Comparison of ENCODE assay signal across 9 cellular contexts in the genomic region with DNA sequence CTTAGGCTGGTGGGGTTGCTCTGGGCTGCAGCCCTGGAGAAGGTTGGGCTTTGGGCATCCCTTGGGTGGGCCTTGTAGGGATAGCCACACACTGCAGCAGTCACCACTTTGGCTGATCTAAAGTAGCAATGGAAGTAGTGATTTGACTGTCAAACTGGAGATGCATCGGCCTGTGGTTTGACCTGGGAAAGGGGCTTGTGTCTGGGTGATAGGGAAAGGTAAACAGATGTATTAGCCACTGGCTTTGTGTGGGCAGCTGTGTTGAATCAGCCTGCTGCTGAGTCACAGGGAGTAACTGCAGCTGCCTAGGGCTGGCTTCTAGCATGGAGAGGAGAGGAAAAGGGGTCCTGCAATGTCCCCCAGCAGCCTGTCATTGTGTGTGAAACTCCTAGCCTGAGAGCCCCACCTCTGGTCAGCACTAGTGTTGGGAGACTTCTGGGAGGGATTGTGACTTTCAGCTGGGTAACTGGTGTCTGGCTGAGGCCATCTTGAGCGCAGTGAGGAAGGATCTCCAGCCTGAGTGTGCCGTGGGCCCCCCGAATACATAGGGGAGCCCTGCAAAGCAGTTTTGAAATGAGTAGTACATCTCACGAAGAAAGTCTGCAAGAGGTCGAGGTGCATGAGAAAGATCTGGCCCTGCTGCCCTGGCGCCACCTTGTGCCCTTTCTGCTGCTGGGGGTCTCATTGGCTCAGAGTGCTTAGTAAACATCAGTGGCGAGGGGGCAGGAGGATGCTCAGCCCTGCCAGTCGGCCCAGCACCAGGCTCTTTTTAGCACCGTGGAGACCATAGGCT.
DNase-seq lines count a peak whose midpoint lies in the region; ATAC-seq lines count a peak whose summit lies in the region.
"Had no signal": no experiment of that assay in that cellular context is flagged by ENCODE, and none has a peak within 500 bp of the region (broad histone marks: within the 10 kb centered on the region; RNA-seq: fewer than 3 reads in every experiment).

No MANE protein-coding gene starts in this region.

- DNase-seq in stimulated activated CD4-positive, alpha-beta T cell treated with anti-CD3 and anti-CD28 coated beads, Interleukin-2, amount 100 ng/mL, for 24 hours, result peak; percentile 13 to 22
- no peak for DNase-seq in stimulated activated CD4-positive, alpha-beta T cell treated with anti-CD3 and anti-CD28 coated beads, Interleukin-2, amount 100 ng/mL, for 48 hours
- peak; percentile 91 for DNase-seq in HT1080 (ENCODE audit: low read depth)
- DNase-seq in effector memory CD8-positive, alpha-beta T cell, result peak in 2 of 3 experiments; percentile 1 to 5
- no peak for DNase-seq in T-helper 1 cell
- no peak for DNase-seq in COR-L47 (lab: John Stamatoyannopoulos, UW)
- DNase-seq: activated naive CD8-positive, alpha-beta T cell treated with anti-CD3 and anti-CD28 coated beads, Interleukin-2, amount 10 ng/mL, durations not matched to agents 7 days and 5 days had no signal

- no peak for ATAC-seq in effector memory CD8-positive, alpha-beta T cell (replicated peaks)
- ATAC-seq in HG03342 (IDR thresholded peaks at IDR 0.05; ENCODE audit: unreplicated experiment) (no peak), GM18870 (IDR thresholded peaks at IDR 0.05; ENCODE audit: unreplicated experiment) (no peak)

- no peaks in the 10 kb centered on the region for H3K9me3 Mint-ChIP-seq in effector memory CD8-positive, alpha-beta T cell
- H3K9me3 Mint-ChIP-seq: activated naive CD8-positive, alpha-beta T cell treated with anti-CD3 and anti-CD28 coated beads, Interleukin-2, amount 10 ng/mL, durations not matched to agents 7 days and 5 days had no signal

- H3K36me3 Mint-ChIP-seq in effector memory CD8-positive, alpha-beta T cell (ENCODE audit: insufficient read depth), result peaks cover 1% of the 10 kb centered on the region
- H3K36me3 Mint-ChIP-seq: activated naive CD8-positive, alpha-beta T cell treated with anti-CD3 and anti-CD28 coated beads, Interleukin-2, amount 10 ng/mL, durations not matched to agents 7 days and 5 days had no signal

- H3K27me3 Mint-ChIP-seq in effector memory CD8-positive, alpha-beta T cell, result peaks cover under 1 to 7% of the 10 kb centered on the region in 2 donors
- H3K27me3 Mint-ChIP-seq: activated naive CD8-positive, alpha-beta T cell treated with anti-CD3 and anti-CD28 coated beads, Interleukin-2, amount 10 ng/mL, durations not matched to agents 7 days and 5 days had no signal

- peak overlapping the region in 1 of 2 donors; percentile 71 for H3K27ac Mint-ChIP-seq in effector memory CD8-positive, alpha-beta T cell
- H3K27ac Mint-ChIP-seq: activated naive CD8-positive, alpha-beta T cell treated with anti-CD3 and anti-CD28 coated beads, Interleukin-2, amount 10 ng/mL, durations not matched to agents 7 days and 5 days had no signal

- peak overlapping the region in 1 of 2 donors; percentile 6 for H3K4me3 Mint-ChIP-seq in effector memory CD8-positive, alpha-beta T cell
- H3K4me3 Mint-ChIP-seq: activated naive CD8-positive, alpha-beta T cell treated with anti-CD3 and anti-CD28 coated beads, Interleukin-2, amount 10 ng/mL, durations not matched to agents 7 days and 5 days had no signal

- peaks cover 5 to 24% of the 10 kb centered on the region in 2 donors for H3K4me1 Mint-ChIP-seq in effector memory CD8-positive, alpha-beta T cell (ENCODE audit: low read depth in 2 of 2)
- H3K4me1 Mint-ChIP-seq: activated naive CD8-positive, alpha-beta T cell treated with anti-CD3 and anti-CD28 coated beads, Interleukin-2, amount 10 ng/mL, durations not matched to agents 7 days and 5 days had no signal

Comparison
In these comparisons a context has a peak if more than half of its experiments do, and no peak if none do; other contexts are left out.
1. DNase-seq: peak in stimulated activated CD4-positive, alpha-beta T cell treated with anti-CD3 and anti-CD28 coated beads, Interleukin-2, amount 100 ng/mL, for 24 hours (2 of 2), HT1080 (single experiment) and effector memory CD8-positive, alpha-beta T cell (2 of 3); none in stimulated activated CD4-positive, alpha-beta T cell treated with anti-CD3 and anti-CD28 coated beads, Interleukin-2, amount 100 ng/mL, for 48 hours (0 of 2), T-helper 1 cell (0 of 5) and COR-L47 (single experiment).